Comparison of ENCODE assay signal across 8 cellular contexts in the genomic region with DNA sequence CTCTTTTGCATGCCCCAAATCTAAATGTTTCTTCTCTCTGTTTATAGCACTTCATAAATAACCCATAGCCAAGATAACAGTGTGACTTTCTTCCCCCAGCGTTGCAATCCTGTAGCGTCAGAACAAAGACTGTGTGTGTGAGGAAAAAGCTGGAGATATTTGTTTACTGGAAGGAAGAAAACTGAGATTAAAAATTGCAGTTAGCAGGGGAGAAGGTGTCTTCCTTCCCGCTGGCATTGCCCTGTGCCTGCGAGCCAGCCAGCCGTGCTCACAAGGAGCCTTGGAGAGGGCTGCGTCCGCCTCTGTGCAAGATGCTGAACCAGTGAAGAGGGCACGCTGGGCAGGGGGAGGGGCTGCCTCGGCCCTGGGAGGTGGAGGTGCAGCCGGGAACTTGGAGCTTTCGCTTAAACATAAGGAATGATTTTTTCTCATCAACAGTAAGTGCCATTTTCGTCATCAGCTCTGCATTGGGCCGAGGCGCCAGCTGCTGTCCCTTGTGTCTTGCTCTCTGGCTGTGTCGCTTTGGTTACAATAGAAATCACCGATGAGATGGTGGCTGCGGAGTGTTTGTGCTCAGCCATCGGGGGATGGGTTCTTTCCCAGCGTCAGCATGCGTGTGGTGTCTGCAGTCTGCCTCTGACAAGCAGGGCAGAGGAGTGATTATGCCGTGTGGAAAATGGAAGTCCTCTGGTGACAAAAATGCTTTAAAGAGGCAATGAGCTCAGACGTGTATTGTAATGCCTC.
DNase-seq lines count a peak whose midpoint lies in the region; ATAC-seq and TF ChIP-seq lines count a peak whose summit lies in the region.

No MANE protein-coding gene starts in this region.

- H3K27ac ChIP-seq in SJCRH30, result no peak overlapping the region

- H3K27me3 ChIP-seq in SJCRH30, result no peaks in the 10 kb centered on the region

- peak overlapping the region in 1 of 2 donors; percentile 83 for H3K27ac Mint-ChIP-seq in natural killer cell treated with Interleukin-12 subunit alpha and Interleukin-12 subunit beta and Interleukin-15 and Interleukin-18, amount 100 ng/mL, for 72 hours

- no peaks in the 10 kb centered on the region for H3K9me3 ChIP-seq in SJCRH30 (replicated peaks)

- H3K4me1 Mint-ChIP-seq in natural killer cell treated with Interleukin-12 subunit alpha and Interleukin-12 subunit beta and Interleukin-15 and Interleukin-18, amount 100 ng/mL, for 72 hours (ENCODE audit: low read depth in 2 of 2), result peaks cover 23 to 38% of the 10 kb centered on the region in 2 donors

- H3K4me3 ChIP-seq in GM12864 (ENCODE audit: low read depth, low read length) (peak overlapping the region; percentile 35), fibroblast of pulmonary artery (replicated peaks; ENCODE audit: low read depth, low read length) (peak overlapping the region; percentile 51), SJCRH30 (no peak overlapping the region)

- no peaks in the 10 kb centered on the region for H3K27me3 Mint-ChIP-seq in natural killer cell treated with Interleukin-12 subunit alpha and Interleukin-12 subunit beta and Interleukin-15 and Interleukin-18, amount 100 ng/mL, for 72 hours

- no peaks in the 10 kb centered on the region for H3K4me1 ChIP-seq in SJCRH30

- no peaks in the 10 kb centered on the region for H3K9me3 Mint-ChIP-seq in natural killer cell treated with Interleukin-12 subunit alpha and Interleukin-12 subunit beta and Interleukin-15 and Interleukin-18, amount 100 ng/mL, for 72 hours

- ATAC-seq in HG03103 (IDR thresholded peaks at IDR 0.05; ENCODE audit: low read depth, unreplicated experiment) (peak; percentile 45), SK-N-SH treated with all-trans-retinoic acid at 6 μM for 48 hours (peak; percentile 96)
- no peak for ATAC-seq in natural killer cell treated with Interleukin-12 subunit alpha and Interleukin-12 subunit beta and Interleukin-15 and Interleukin-18, amount 100 ng/mL, for 72 hours

- H3K36me3 ChIP-seq in SJCRH30, result no peaks in the 10 kb centered on the region

- TF ChIP-seq CTCF in GM12864 (IDR thresholded peaks at IDR 0.05; ENCODE audit: low read depth, low read length, missing control alignments) (no peak), fibroblast of pulmonary artery (IDR thresholded peaks at IDR 0.05; ENCODE audit: low read length, missing control alignments) (no peak)

- H3K36me3 Mint-ChIP-seq in natural killer cell treated with Interleukin-12 subunit alpha and Interleukin-12 subunit beta and Interleukin-15 and Interleukin-18, amount 100 ng/mL, for 72 hours, result no peaks in the 10 kb centered on the region

- peak overlapping the region; percentile 54 for H3K4me3 Mint-ChIP-seq in natural killer cell treated with Interleukin-12 subunit alpha and Interleukin-12 subunit beta and Interleukin-15 and Interleukin-18, amount 100 ng/mL, for 72 hours

- DNase-seq in GM12864 (ENCODE audit: low read depth) (no peak), fibroblast of pulmonary artery (ENCODE audit: low read depth) (peak; percentile 61), NCI-H1930 (lab: John Stamatoyannopoulos, UW) (no peak), T1000 (lab: John Stamatoyannopoulos, UW) (no peak), SJCRH30 (no peak)
- no peak for DNase-seq in natural killer cell treated with Interleukin-12 subunit alpha and Interleukin-12 subunit beta and Interleukin-15 and Interleukin-18, amount 100 ng/mL, for 72 hours (ENCODE audit: low spot score)

TF ChIP-seq in SK-N-SH treated with all-trans-retinoic acid at 6 μM for 48 hours, 23 proteins besides CTCF, POLR2A, EP300 and RAD21 (continues in another document):
- TF ChIP-seq, protein P1, sequence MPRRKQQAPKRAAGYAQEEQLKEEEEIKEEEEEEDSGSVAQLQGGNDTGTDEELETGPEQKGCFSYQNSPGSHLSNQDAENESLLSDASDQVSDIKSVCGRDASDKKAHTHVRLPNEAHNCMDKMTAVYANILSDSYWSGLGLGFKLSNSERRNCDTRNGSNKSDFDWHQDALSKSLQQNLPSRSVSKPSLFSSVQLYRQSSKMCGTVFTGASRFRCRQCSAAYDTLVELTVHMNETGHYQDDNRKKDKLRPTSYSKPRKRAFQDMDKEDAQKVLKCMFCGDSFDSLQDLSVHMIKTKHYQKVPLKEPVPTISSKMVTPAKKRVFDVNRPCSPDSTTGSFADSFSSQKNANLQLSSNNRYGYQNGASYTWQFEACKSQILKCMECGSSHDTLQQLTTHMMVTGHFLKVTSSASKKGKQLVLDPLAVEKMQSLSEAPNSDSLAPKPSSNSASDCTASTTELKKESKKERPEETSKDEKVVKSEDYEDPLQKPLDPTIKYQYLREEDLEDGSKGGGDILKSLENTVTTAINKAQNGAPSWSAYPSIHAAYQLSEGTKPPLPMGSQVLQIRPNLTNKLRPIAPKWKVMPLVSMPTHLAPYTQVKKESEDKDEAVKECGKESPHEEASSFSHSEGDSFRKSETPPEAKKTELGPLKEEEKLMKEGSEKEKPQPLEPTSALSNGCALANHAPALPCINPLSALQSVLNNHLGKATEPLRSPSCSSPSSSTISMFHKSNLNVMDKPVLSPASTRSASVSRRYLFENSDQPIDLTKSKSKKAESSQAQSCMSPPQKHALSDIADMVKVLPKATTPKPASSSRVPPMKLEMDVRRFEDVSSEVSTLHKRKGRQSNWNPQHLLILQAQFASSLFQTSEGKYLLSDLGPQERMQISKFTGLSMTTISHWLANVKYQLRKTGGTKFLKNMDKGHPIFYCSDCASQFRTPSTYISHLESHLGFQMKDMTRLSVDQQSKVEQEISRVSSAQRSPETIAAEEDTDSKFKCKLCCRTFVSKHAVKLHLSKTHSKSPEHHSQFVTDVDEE (CRISPR knock-in tag; IDR thresholded peaks at IDR 0.05), result no peak
- TF ChIP-seq ISL1 (CRISPR knock-in tag; IDR thresholded peaks at IDR 0.05), result no peak
- no peak for TF ChIP-seq ESRRG (CRISPR knock-in tag; IDR thresholded peaks at IDR 0.05)
- no peak for TF ChIP-seq CSRNP3 (CRISPR knock-in tag; IDR thresholded peaks at IDR 0.05)
- TF ChIP-seq TCF4 (CRISPR knock-in tag; IDR thresholded peaks at IDR 0.05; ENCODE audit: borderline replicate concordance), result no peak
- no peak for TF ChIP-seq PPARA (CRISPR knock-in tag; IDR thresholded peaks at IDR 0.05; ENCODE audit: borderline replicate concordance)
- TF ChIP-seq ZC3H10 (CRISPR knock-in tag; IDR thresholded peaks at IDR 0.05), result no peak
- TF ChIP-seq ZFP3 (CRISPR knock-in tag; IDR thresholded peaks at IDR 0.05), result no peak
- TF ChIP-seq SNAI2 (CRISPR knock-in tag; IDR thresholded peaks at IDR 0.05), result no peak
- TF ChIP-seq, protein P2, sequence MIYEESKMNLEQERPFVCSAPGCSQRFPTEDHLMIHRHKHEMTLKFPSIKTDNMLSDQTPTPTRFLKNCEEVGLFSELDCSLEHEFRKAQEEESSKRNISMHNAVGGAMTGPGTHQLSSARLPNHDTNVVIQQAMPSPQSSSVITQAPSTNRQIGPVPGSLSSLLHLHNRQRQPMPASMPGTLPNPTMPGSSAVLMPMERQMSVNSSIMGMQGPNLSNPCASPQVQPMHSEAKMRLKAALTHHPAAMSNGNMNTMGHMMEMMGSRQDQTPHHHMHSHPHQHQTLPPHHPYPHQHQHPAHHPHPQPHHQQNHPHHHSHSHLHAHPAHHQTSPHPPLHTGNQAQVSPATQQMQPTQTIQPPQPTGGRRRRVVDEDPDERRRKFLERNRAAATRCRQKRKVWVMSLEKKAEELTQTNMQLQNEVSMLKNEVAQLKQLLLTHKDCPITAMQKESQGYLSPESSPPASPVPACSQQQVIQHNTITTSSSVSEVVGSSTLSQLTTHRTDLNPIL (CRISPR knock-in tag; IDR thresholded peaks at IDR 0.05; ENCODE audit: low read depth), result no peak
- no peak for TF ChIP-seq CSDC2 (CRISPR knock-in tag; IDR thresholded peaks at IDR 0.05)
- TF ChIP-seq ZNF565 (CRISPR knock-in tag; conservative IDR thresholded peaks at IDR 0.05; ENCODE audit: low read depth), result no peak
- TF ChIP-seq ZNF8 (CRISPR knock-in tag; IDR thresholded peaks at IDR 0.05), result no peak
- TF ChIP-seq, protein P3, sequence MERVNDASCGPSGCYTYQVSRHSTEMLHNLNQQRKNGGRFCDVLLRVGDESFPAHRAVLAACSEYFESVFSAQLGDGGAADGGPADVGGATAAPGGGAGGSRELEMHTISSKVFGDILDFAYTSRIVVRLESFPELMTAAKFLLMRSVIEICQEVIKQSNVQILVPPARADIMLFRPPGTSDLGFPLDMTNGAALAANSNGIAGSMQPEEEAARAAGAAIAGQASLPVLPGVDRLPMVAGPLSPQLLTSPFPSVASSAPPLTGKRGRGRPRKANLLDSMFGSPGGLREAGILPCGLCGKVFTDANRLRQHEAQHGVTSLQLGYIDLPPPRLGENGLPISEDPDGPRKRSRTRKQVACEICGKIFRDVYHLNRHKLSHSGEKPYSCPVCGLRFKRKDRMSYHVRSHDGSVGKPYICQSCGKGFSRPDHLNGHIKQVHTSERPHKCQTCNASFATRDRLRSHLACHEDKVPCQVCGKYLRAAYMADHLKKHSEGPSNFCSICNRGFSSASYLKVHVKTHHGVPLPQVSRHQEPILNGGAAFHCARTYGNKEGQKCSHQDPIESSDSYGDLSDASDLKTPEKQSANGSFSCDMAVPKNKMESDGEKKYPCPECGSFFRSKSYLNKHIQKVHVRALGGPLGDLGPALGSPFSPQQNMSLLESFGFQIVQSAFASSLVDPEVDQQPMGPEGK (CRISPR knock-in tag; IDR thresholded peaks at IDR 0.05; ENCODE audit: borderline replicate concordance), result no peak
- no peak for TF ChIP-seq GLIS3 (CRISPR knock-in tag; IDR thresholded peaks at IDR 0.05)

Comparison
In these comparisons a context has a peak if more than half of its experiments do, and no peak if none do; other contexts are left out.
1. ATAC-seq: peak in HG03103 (single experiment) and SK-N-SH treated with all-trans-retinoic acid at 6 μM for 48 hours (single experiment); none in natural killer cell treated with Interleukin-12 subunit alpha and Interleukin-12 subunit beta and Interleukin-15 and Interleukin-18, amount 100 ng/mL, for 72 hours (0 of 2).